Comparison of ENCODE assay signal across 11 cellular contexts in genomic region chr3:182911782-182912111, GRCh38.
A peak's percentile ranks its signal among the peaks of the same experiment; 100 is the strongest.
DNase-seq lines count a peak whose midpoint lies in the region; ATAC-seq and TF ChIP-seq lines count a peak whose summit lies in the region.
"Had no signal": no experiment of that assay in that cellular context is flagged by ENCODE, and none has a peak within 500 bp of the region (broad histone marks: within the 10 kb centered on the region; RNA-seq: fewer than 3 reads in every experiment).

No MANE protein-coding gene starts in this region.

- no peak overlapping the region for H3K4me3 Mint-ChIP-seq in activated naive CD4-positive, alpha-beta T cell treated with anti-CD3 and anti-CD28 coated beads for 36 hours
- no peak overlapping the region for H3K4me3 Mint-ChIP-seq in chondrocyte (ENCODE audit: unreplicated experiment)
- H3K4me3 Mint-ChIP-seq in endodermal cell = no peak overlapping the region

- H3K9me3 ChIP-seq in RWPE2 (ENCODE audit: severe bottlenecking) (no peaks in the 10 kb centered on the region), endodermal cell (ENCODE audit: control insufficient read depth, low read length) (no peaks in the 10 kb centered on the region)
- H3K9me3 ChIP-seq: tibial nerve had no signal

- H3K4me3 ChIP-seq in RWPE2 (ENCODE audit: severe bottlenecking) = no peak overlapping the region
- no peak overlapping the region for H3K4me3 ChIP-seq in endodermal cell (ENCODE audit: low read length)
- H3K4me3 ChIP-seq: SK-N-MC, tibial nerve had no signal

- CTCF ChIA-PET in activated naive CD4-positive, alpha-beta T cell treated with anti-CD3 and anti-CD28 coated beads for 36 hours (lab: Charles Lee) = interaction anchor here (1.6 kb wide), 1 partner anchor 134 kb away, joined by 3 read pairs; no protein-coding TSS in a partner anchor

- H3K27me3 Mint-ChIP-seq in activated naive CD4-positive, alpha-beta T cell treated with anti-CD3 and anti-CD28 coated beads for 36 hours (ENCODE audit: low read depth) = no peaks in the 10 kb centered on the region
- H3K27me3 Mint-ChIP-seq in chondrocyte (ENCODE audit: low read depth) (no peaks in the 10 kb centered on the region), endodermal cell (ENCODE audit: insufficient read depth) (no peaks in the 10 kb centered on the region)

- ATAC-seq in activated naive CD4-positive, alpha-beta T cell treated with anti-CD3 and anti-CD28 coated beads, Interleukin-2, amount 50 U/mL, for 72 hours = no peak
- ATAC-seq in RWPE2 (ENCODE audit: low read depth) = peak; percentile 88
- ATAC-seq in stimulated activated naive CD8-positive, alpha-beta T cell treated with anti-CD3 and anti-CD28 coated beads, Interleukin-15, Interleukin-2, amounts not matched to agents 100 U/mL and 50 U/mL, for 24 hours = peak; percentile 12
- no peak for ATAC-seq in HG03039 (IDR thresholded peaks at IDR 0.05; ENCODE audit: unreplicated experiment)

- no peak overlapping the region for H3K9ac ChIP-seq in endodermal cell (ENCODE audit: extremely low read depth, low read length, poor library complexity, severe bottlenecking)

- DNase-seq in activated naive CD4-positive, alpha-beta T cell treated with anti-CD3 and anti-CD28 coated beads, Interleukin-2, amount 50 U/mL, for 72 hours (ENCODE audit: low spot score in 2 of 2) = no peak
- no peak for DNase-seq in activated naive CD4-positive, alpha-beta T cell treated with anti-CD3 and anti-CD28 coated beads for 36 hours
- DNase-seq in RWPE2 (ENCODE audit: low spot score) = no peak
- DNase-seq in chondrocyte (ENCODE audit: low spot score) = no peak
- DNase-seq in stimulated activated naive CD8-positive, alpha-beta T cell treated with anti-CD3 and anti-CD28 coated beads, Interleukin-15, Interleukin-2, amounts not matched to agents 100 U/mL and 50 U/mL, for 24 hours = no peak
- no peak for DNase-seq in endodermal cell
- no peak for DNase-seq in medulla oblongata (ENCODE audit: extremely low spot score)
- DNase-seq: NCI-H1048 had no signal

- WGBS in endodermal cell (ENCODE audit: insufficient coverage in 1 of 2, insufficient read length in 1 of 2), 2 experiments = 61 to 83% methylated on average over 3 to 5 of the region's 5 CpGs

- peaks cover 52% of the 10 kb centered on the region for H3K4me1 Mint-ChIP-seq in activated naive CD4-positive, alpha-beta T cell treated with anti-CD3 and anti-CD28 coated beads for 36 hours (ENCODE audit: low read depth)
- H3K4me1 Mint-ChIP-seq in chondrocyte (ENCODE audit: low read depth) (no peaks in the 10 kb centered on the region), endodermal cell (peaks cover 9% of the 10 kb centered on the region)

- H3K9me3 Mint-ChIP-seq in activated naive CD4-positive, alpha-beta T cell treated with anti-CD3 and anti-CD28 coated beads, Interleukin-2, amount 50 U/mL, for 72 hours = no peaks in the 10 kb centered on the region
- H3K9me3 Mint-ChIP-seq in activated naive CD4-positive, alpha-beta T cell treated with anti-CD3 and anti-CD28 coated beads for 36 hours = no peaks in the 10 kb centered on the region
- no peaks in the 10 kb centered on the region for H3K9me3 Mint-ChIP-seq in chondrocyte (ENCODE audit: low read depth)
- no peaks in the 10 kb centered on the region for H3K9me3 Mint-ChIP-seq in endodermal cell

- H3K27ac Mint-ChIP-seq in activated naive CD4-positive, alpha-beta T cell treated with anti-CD3 and anti-CD28 coated beads, Interleukin-2, amount 50 U/mL, for 72 hours = peak overlapping the region; percentile 44 to 65
- no peak overlapping the region for H3K27ac Mint-ChIP-seq in activated naive CD4-positive, alpha-beta T cell treated with anti-CD3 and anti-CD28 coated beads for 36 hours
- peak overlapping the region; percentile 10 for H3K27ac Mint-ChIP-seq in chondrocyte (ENCODE audit: unreplicated experiment)
- H3K27ac Mint-ChIP-seq in endodermal cell = no peak overlapping the region

- H3K36me3 Mint-ChIP-seq in activated naive CD4-positive, alpha-beta T cell treated with anti-CD3 and anti-CD28 coated beads, Interleukin-2, amount 50 U/mL, for 72 hours = peaks cover 8 to 11% of the 10 kb centered on the region in 2 donors
- H3K36me3 Mint-ChIP-seq in activated naive CD4-positive, alpha-beta T cell treated with anti-CD3 and anti-CD28 coated beads for 36 hours (ENCODE audit: low read depth) = peaks cover 12% of the 10 kb centered on the region
- H3K36me3 Mint-ChIP-seq in chondrocyte (ENCODE audit: low read depth) (peaks cover 5% of the 10 kb centered on the region), endodermal cell (ENCODE audit: low read depth) (no peaks in the 10 kb centered on the region)

- H3K27ac ChIP-seq in RWPE2 (ENCODE audit: poor library complexity, severe bottlenecking) (peak overlapping the region; percentile 40), endodermal cell (ENCODE audit: low read depth, low read length) (no peak overlapping the region)
- H3K27ac ChIP-seq: SK-N-MC, tibial nerve had no signal

- intact Hi-C loops in activated naive CD4-positive, alpha-beta T cell treated with anti-CD3 and anti-CD28 coated beads for 36 hours (cut with micrococcal nuclease) = loop anchor here (5.0 kb wide), 1 partner anchor 56 kb away; no protein-coding TSS in a partner anchor

- peaks cover 22% of the 10 kb centered on the region for H3K36me3 ChIP-seq in RWPE2 (ENCODE audit: low read depth)
- H3K36me3 ChIP-seq in endodermal cell (ENCODE audit: control insufficient read depth, insufficient read depth, low read length) = peaks cover 12% of the 10 kb centered on the region

- H3K27me3 ChIP-seq in RWPE2 (ENCODE audit: insufficient read depth, poor library complexity, severe bottlenecking) (no peaks in the 10 kb centered on the region), endodermal cell (ENCODE audit: control insufficient read depth, insufficient read depth, low read length, poor library complexity, severe bottlenecking) (no peaks in the 10 kb centered on the region)
- H3K27me3 ChIP-seq: tibial nerve had no signal

- peaks cover 12% of the 10 kb centered on the region for H3K4me1 ChIP-seq in RWPE2 (ENCODE audit: insufficient read depth, poor library complexity, severe bottlenecking)
- no peaks in the 10 kb centered on the region for H3K4me1 ChIP-seq in endodermal cell (ENCODE audit: control insufficient read depth, insufficient read depth, low read length)
- H3K4me1 ChIP-seq: tibial nerve had no signal

- TF ChIP-seq CTCF in RWPE2 (IDR thresholded peaks at IDR 0.05; ENCODE audit: poor library complexity, severe bottlenecking) (no peak), chondrocyte (IDR thresholded peaks at IDR 0.05) (no peak), endodermal cell (conservative IDR thresholded peaks at IDR 0.05) (no peak)

Comparison
In these comparisons a context has a peak if more than half of its experiments do, and no peak if none do; other contexts are left out.
1. H3K27ac Mint-ChIP-seq: peak in activated naive CD4-positive, alpha-beta T cell treated with anti-CD3 and anti-CD28 coated beads, Interleukin-2, amount 50 U/mL, for 72 hours (2 of 2) and chondrocyte (single experiment); none in activated naive CD4-positive, alpha-beta T cell treated with anti-CD3 and anti-CD28 coated beads for 36 hours (single experiment) and endodermal cell (single experiment).
2. ATAC-seq: peak in RWPE2 (single experiment) and stimulated activated naive CD8-positive, alpha-beta T cell treated with anti-CD3 and anti-CD28 coated beads, Interleukin-15, Interleukin-2, amounts not matched to agents 100 U/mL and 50 U/mL, for 24 hours (single experiment); none in activated naive CD4-positive, alpha-beta T cell treated with anti-CD3 and anti-CD28 coated beads, Interleukin-2, amount 50 U/mL, for 72 hours (0 of 2) and HG03039 (single experiment).